ENCODE assay signal across 20 cellular contexts in genomic region chr2:217263796-217264195, GRCh38.
DNase-seq lines count a peak whose midpoint lies in the region; ATAC-seq and TF ChIP-seq lines count a peak whose summit lies in the region.
"Had no signal": no experiment of that assay in that cellular context is flagged by ENCODE, and none has a peak within 500 bp of the region (broad histone marks: within the 10 kb centered on the region; RNA-seq: fewer than 3 reads in every experiment).

No MANE protein-coding gene starts in this region.

- H3K9me3 ChIP-seq in HEK293 (ENCODE audit: control insufficient read depth, insufficient read depth, low read depth, low read length), result no peaks in the 10 kb centered on the region
- H3K9me3 ChIP-seq in muscle layer of colon (ENCODE audit: low read length), result no peaks in the 10 kb centered on the region
- no peaks in the 10 kb centered on the region for H3K9me3 ChIP-seq in gastrocnemius medialis
- no peaks in the 10 kb centered on the region for H3K9me3 ChIP-seq in neural progenitor cell (ENCODE audit: low read depth)

- TF ChIP-seq CTCF in HEK293 (tag by site-specific recombination; IDR thresholded peaks at IDR 0.05), result no peak
- TF ChIP-seq CTCF in VCaP (conservative IDR thresholded peaks at IDR 0.05), result no peak
- TF ChIP-seq CTCF in gastrocnemius medialis (IDR thresholded peaks at IDR 0.05 in 4 of 5, conservative IDR thresholded peaks at IDR 0.05 in 1 of 5), result no peak
- no peak for TF ChIP-seq CTCF in neural progenitor cell (IDR thresholded peaks at IDR 0.05)

- H3K79me2 ChIP-seq in neural progenitor cell (ENCODE audit: low read depth), result no peaks in the 10 kb centered on the region

- ATAC-seq in gastrocnemius medialis, result no peak
- ATAC-seq: A549 had no signal

- H3K27me3 Mint-ChIP-seq in neural progenitor cell (ENCODE audit: insufficient read depth, low read depth), result peaks cover 9% of the 10 kb centered on the region

- H3K4me1 ChIP-seq in HEK293 (ENCODE audit: control insufficient read depth, insufficient read depth, low read length), result 0 out of 2 replicates have a peak, but pooled peaks cover 4% of the 10 kb centered on the region
- H3K4me1 ChIP-seq in muscle layer of colon (ENCODE audit: insufficient read depth, low read length), result peaks cover 22% of the 10 kb centered on the region
- H3K4me1 ChIP-seq in gastrocnemius medialis, result peaks cover 0 to 4% of the 10 kb centered on the region in 2 donors
- no peaks in the 10 kb centered on the region for H3K4me1 ChIP-seq in neural progenitor cell
- H3K4me1 ChIP-seq: A549 had no signal

- DNase-seq in DMS79 (lab: John Stamatoyannopoulos, UW) (peak; percentile 87), hippocampal formation (lab: John Stamatoyannopoulos, UW) (no peak), NCI-H2171 treated with DMSO at 0.1 percent for 48 hours (lab: John Stamatoyannopoulos, UW) (no peak), gastrocnemius medialis (no peak), neural progenitor cell (ENCODE audit: low spot score) (no peak)
- DNase-seq: DMS53, H7, KG1, NCI-H1092 treated with DMSO at 0.1 percent for 48 hours, NCI-H1694, NCI-H510A, NCI-H748 treated with DMSO at 0.1 percent for 48 hours, SJCRH30 had no signal

- no peaks in the 10 kb centered on the region for H3F3A ChIP-seq in neural progenitor cell (ENCODE audit: low read depth)

- H3K36me3 ChIP-seq in HEK293 (ENCODE audit: control insufficient read depth in 2 of 2, insufficient read depth in 1 of 2, low read length in 2 of 2), result no peaks in the 10 kb centered on the region
- no peaks in the 10 kb centered on the region for H3K36me3 ChIP-seq in muscle layer of colon (ENCODE audit: insufficient read depth, low read length)
- H3K36me3 ChIP-seq in gastrocnemius medialis, result no peaks in the 10 kb centered on the region
- no peaks in the 10 kb centered on the region for H3K36me3 ChIP-seq in neural progenitor cell
- H3K36me3 ChIP-seq: SJCRH30 had no signal

- H3K27me3 ChIP-seq in muscle layer of colon (ENCODE audit: control insufficient read depth in 1 of 2, insufficient read depth in 2 of 2, low read length in 2 of 2) (no peaks in the 10 kb centered on the region), gastrocnemius medialis (no peaks in the 10 kb centered on the region), neural progenitor cell (peaks cover 63% of the 10 kb centered on the region)
- H3K27me3 ChIP-seq: SJCRH30 had no signal

- in situ Hi-C loops in gastrocnemius medialis (cut with MboI; ENCODE audit: low sequenced_read_pairs in 4 of 4), result no loop called here

- no peak overlapping the region for H3K4me2 ChIP-seq in neural progenitor cell
- H3K4me2 ChIP-seq: A549 had no signal

- no peak overlapping the region for H3K27ac Mint-ChIP-seq in neural progenitor cell
- H3K27ac Mint-ChIP-seq: B cell, CD14-positive monocyte had no signal

- H3K9ac ChIP-seq in muscle layer of colon (ENCODE audit: low read length) (no peak overlapping the region), neural progenitor cell (no peak overlapping the region)

- H3K27ac ChIP-seq in HEK293 (ENCODE audit: extremely low read depth, low read depth, low read length) (no peak overlapping the region), VCaP (peak overlapping the region; percentile 35; the same call in 1 of the 2 replicates), muscle layer of colon (ENCODE audit: low read depth, low read length) (peak overlapping the region; percentile 79), gastrocnemius medialis (no peak overlapping the region), neural progenitor cell (no peak overlapping the region)
- H3K27ac ChIP-seq: A549, RWPE1, SJCRH30 had no signal

- H3K4me3 ChIP-seq in HEK293 (ENCODE audit: low read depth, low read length) (no peak overlapping the region), muscle layer of colon (ENCODE audit: low read depth in 1 of 2, low read length in 2 of 2) (no peak overlapping the region), gastrocnemius medialis (no peak overlapping the region), neural progenitor cell (no peak overlapping the region)
- H3K4me3 ChIP-seq: A549, SJCRH30 had no signal

- H2AFZ ChIP-seq in neural progenitor cell (replicated peaks), result no peak overlapping the region

- H3K9me3 Mint-ChIP-seq in neural progenitor cell, result peaks cover 22% of the 10 kb centered on the region

- POLR2A ChIA-PET in HEK293 (lab: Yijun Ruan, JAX), result no interaction called here

- no peaks in the 10 kb centered on the region for H4K20me1 ChIP-seq in neural progenitor cell (ENCODE audit: low read depth)

- no peak overlapping the region for H3K4me3 Mint-ChIP-seq in neural progenitor cell
- H3K4me3 Mint-ChIP-seq: B cell had no signal

- CTCF ChIA-PET in HEK293 (lab: Yijun Ruan, JAX), result no interaction called here

- H3K36me3 Mint-ChIP-seq in neural progenitor cell, result no peaks in the 10 kb centered on the region

- intact Hi-C loops in gastrocnemius medialis (cut with DNase I; ENCODE audit: low total_unique reads), result no loop called here

- H3K4me1 Mint-ChIP-seq in neural progenitor cell, result peaks cover under 1% of the 10 kb centered on the region
- H3K4me1 Mint-ChIP-seq: B cell, CD14-positive monocyte had no signal

- no peak for TF ChIP-seq POLR2A in gastrocnemius medialis (IDR thresholded peaks at IDR 0.05)

TF ChIP-seq in HEK293, 187 proteins besides CTCF, POLR2A, EP300 and RAD21:
- TF ChIP-seq ZBTB7A (tag by site-specific recombination; IDR thresholded peaks at IDR 0.05; ENCODE audit: low read depth) (no peak), ZNF747 (tag by site-specific recombination; IDR thresholded peaks at IDR 0.05) (no peak), ZIC2 (tag by site-specific recombination; IDR thresholded peaks at IDR 0.05) (0 out of 2 replicates have a peak, but pooled peaks have one; percentile 11), ZNF548 (tag by site-specific recombination; IDR thresholded peaks at IDR 0.05) (no peak), ZNF169 (tag by site-specific recombination; IDR thresholded peaks at IDR 0.05) (no peak), BCL6B (tag by site-specific recombination; IDR thresholded peaks at IDR 0.05) (peak; percentile 51; the same call in 1 of the 2 replicates)

Comparison
In these comparisons a context has a peak if more than half of its experiments do, and no peak if none do; other contexts are left out.
1. H3K27ac ChIP-seq: peak in VCaP (single experiment) and muscle layer of colon (single experiment); none in HEK293 (single experiment), gastrocnemius medialis (0 of 4) and neural progenitor cell (single experiment).